1 cellular context compared by ENCODE assay signal in the genomic region with DNA sequence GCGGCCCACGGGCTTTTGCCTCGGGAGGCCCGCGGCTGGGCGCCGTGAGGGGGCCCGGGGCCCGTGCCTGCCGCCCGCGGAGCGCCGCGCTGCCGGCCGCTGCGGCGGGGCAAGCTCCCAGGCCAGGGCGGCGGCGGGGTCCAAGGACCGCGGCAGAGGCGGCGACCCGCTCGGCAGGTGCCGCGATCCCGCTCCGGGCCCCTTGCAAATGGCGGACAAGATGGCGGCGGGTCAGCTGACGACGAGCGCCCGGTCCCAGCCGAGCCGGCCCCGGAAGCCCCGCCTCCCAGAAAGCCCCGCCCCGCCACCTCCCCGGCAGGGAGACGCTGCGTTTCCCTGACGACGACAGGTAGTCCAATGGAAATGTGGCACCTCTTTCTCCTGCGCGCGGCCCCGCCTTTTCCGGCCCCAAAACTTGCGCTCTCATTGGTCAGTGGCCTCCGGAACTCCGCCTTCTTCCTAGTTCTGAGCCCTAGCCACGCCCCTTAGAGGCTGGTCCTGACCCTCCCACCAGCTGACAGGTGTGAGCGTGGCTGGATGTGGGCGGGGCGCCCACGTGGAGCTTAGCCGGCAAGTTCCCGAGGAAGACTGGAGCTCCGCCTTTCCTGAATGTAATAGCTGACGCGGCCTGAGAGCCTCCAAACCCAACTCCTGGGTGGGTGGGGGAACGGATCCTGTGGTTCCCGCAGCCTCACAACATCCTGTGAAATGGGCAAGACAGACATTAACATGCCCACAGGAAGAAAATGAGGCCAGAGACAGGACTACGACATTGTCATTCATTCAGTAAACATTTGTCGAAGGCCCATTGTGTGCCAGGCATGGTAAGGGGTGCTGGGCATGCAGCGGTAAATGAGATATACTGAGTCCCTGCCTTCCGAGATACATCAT.
A peak's percentile ranks its signal among the peaks of the same experiment; 100 is the strongest.
TF ChIP-seq lines count a peak whose summit lies in the region.

A gene (minus strand): TSS at position 228 of the 891 bp plus-strand sequence. CDS start 232 bp downstream, outside the sequence.

TF ChIP-seq in HepG2, 621 proteins besides CTCF, POLR2A, EP300 and RAD21 (continued from another document and continues in another):
- TF ChIP-seq HMG20B (CRISPR knock-in tag; conservative IDR thresholded peaks at IDR 0.05), result 0 out of 2 replicates have a peak, but pooled peaks have one; percentile 40
- TF ChIP-seq, protein P1, sequence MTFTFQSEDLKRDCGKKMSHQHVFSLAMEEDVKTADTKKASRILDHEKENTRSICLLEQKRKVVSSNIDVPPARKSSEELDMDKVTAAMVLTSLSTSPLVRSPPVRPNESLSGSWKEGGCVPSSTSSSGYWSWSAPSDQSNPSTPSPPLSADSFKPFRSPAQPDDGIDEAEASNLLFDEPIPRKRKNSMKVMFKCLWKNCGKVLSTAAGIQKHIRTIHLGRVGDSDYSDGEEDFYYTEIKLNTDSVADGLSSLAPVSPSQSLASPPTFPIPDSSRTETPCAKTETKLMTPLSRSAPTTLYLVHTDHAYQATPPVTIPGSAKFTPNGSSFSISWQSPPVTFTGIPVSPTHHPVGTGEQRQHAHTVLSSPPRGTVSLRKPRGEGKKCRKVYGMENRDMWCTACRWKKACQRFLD (CRISPR knock-in tag; IDR thresholded peaks at IDR 0.05; ENCODE audit: borderline replicate concordance), result 0 out of 2 replicates have a peak, but pooled peaks have one; percentile 40
- TF ChIP-seq, protein P2, sequence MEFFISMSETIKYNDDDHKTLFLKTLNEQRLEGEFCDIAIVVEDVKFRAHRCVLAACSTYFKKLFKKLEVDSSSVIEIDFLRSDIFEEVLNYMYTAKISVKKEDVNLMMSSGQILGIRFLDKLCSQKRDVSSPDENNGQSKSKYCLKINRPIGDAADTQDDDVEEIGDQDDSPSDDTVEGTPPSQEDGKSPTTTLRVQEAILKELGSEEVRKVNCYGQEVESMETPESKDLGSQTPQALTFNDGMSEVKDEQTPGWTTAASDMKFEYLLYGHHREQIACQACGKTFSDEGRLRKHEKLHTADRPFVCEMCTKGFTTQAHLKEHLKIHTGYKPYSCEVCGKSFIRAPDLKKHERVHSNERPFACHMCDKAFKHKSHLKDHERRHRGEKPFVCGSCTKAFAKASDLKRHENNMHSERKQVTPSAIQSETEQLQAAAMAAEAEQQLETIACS (CRISPR knock-in tag; IDR thresholded peaks at IDR 0.05), result no peak
- TF ChIP-seq, protein P3, sequence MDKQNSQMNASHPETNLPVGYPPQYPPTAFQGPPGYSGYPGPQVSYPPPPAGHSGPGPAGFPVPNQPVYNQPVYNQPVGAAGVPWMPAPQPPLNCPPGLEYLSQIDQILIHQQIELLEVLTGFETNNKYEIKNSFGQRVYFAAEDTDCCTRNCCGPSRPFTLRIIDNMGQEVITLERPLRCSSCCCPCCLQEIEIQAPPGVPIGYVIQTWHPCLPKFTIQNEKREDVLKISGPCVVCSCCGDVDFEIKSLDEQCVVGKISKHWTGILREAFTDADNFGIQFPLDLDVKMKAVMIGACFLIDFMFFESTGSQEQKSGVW (CRISPR knock-in tag; IDR thresholded peaks at IDR 0.05; ENCODE audit: borderline replicate concordance), result no peak
- TF ChIP-seq ZNF510 (CRISPR knock-in tag; IDR thresholded peaks at IDR 0.05; ENCODE audit: low read depth), result no peak
- TF ChIP-seq NR2F2 (IDR thresholded peaks at IDR 0.05; ENCODE audit: borderline replicate concordance, low read depth), result no peak
- TF ChIP-seq THYN1 (CRISPR knock-in tag; IDR thresholded peaks at IDR 0.05; ENCODE audit: borderline replicate concordance, low read depth), result no peak
- TF ChIP-seq ZNF343 (CRISPR knock-in tag; IDR thresholded peaks at IDR 0.05), result 0 out of 2 replicates have a peak, but pooled peaks have one; percentile 59
- TF ChIP-seq, protein P4, sequence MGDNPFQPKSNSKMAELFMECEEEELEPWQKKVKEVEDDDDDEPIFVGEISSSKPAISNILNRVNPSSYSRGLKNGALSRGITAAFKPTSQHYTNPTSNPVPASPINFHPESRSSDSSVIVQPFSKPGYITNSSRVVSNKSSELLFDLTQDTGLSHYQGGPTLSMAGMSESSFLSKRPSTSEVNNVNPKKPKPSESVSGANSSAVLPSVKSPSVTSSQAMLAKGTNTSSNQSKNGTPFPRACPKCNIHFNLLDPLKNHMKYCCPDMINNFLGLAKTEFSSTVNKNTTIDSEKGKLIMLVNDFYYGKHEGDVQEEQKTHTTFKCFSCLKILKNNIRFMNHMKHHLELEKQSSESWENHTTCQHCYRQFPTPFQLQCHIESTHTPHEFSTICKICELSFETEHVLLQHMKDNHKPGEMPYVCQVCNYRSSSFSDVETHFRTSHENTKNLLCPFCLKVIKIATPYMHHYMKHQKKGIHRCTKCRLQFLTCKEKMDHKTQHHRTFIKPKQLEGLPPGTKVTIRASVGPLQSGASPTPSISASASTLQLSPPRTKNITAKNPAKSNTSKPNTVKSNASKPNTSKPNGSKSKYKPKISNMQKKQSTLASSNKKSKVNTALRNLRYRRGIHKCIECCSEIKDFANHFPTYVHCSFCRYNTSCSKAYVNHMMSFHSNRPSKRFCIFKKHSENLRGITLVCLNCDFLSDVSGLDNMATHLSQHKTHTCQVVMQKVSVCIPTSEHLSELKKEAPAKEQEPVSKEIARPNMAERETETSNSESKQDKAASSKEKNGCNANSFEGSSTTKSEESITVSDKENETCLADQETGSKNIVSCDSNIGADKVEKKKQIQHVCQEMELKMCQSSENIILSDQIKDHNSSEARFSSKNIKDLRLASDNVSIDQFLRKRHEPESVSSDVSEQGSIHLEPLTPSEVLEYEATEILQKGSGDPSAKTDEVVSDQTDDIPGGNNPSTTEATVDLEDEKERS (CRISPR knock-in tag; IDR thresholded peaks at IDR 0.05), result no peak
- no peak for TF ChIP-seq RBAK (CRISPR knock-in tag; IDR thresholded peaks at IDR 0.05)
- no peak for TF ChIP-seq SNRNP70 (IDR thresholded peaks at IDR 0.05; ENCODE audit: low read depth, low read length)
- TF ChIP-seq JARID2 (CRISPR knock-in tag; IDR thresholded peaks at IDR 0.05; ENCODE audit: insufficient replicate concordance), result peak; percentile 25
- peak; percentile 93 for TF ChIP-seq ELF1 (CRISPR knock-in tag; IDR thresholded peaks at IDR 0.05)
- TF ChIP-seq ZNF747 (CRISPR knock-in tag; IDR thresholded peaks at IDR 0.05; ENCODE audit: borderline replicate concordance), result 0 out of 2 replicates have a peak, but pooled peaks have one; percentile 39
- 0 out of 2 replicates have a peak, but pooled peaks have one; percentile 61 for TF ChIP-seq ZNF136 (CRISPR knock-in tag; IDR thresholded peaks at IDR 0.05; ENCODE audit: low read depth)
- no peak for TF ChIP-seq ZNF563 (CRISPR knock-in tag; IDR thresholded peaks at IDR 0.05)
- 0 out of 2 replicates have a peak, but pooled peaks have one; percentile 23 for TF ChIP-seq ZNF160 (CRISPR knock-in tag; IDR thresholded peaks at IDR 0.05)
- no peak for TF ChIP-seq PTBP1 (IDR thresholded peaks at IDR 0.05; ENCODE audit: low read depth, low read length, poor library complexity, severe bottlenecking)
- TF ChIP-seq, protein P5, sequence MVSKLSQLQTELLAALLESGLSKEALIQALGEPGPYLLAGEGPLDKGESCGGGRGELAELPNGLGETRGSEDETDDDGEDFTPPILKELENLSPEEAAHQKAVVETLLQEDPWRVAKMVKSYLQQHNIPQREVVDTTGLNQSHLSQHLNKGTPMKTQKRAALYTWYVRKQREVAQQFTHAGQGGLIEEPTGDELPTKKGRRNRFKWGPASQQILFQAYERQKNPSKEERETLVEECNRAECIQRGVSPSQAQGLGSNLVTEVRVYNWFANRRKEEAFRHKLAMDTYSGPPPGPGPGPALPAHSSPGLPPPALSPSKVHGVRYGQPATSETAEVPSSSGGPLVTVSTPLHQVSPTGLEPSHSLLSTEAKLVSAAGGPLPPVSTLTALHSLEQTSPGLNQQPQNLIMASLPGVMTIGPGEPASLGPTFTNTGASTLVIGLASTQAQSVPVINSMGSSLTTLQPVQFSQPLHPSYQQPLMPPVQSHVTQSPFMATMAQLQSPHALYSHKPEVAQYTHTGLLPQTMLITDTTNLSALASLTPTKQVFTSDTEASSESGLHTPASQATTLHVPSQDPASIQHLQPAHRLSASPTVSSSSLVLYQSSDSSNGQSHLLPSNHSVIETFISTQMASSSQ (IDR thresholded peaks at IDR 0.05; ENCODE audit: low read depth), result peak; percentile 19; the same call in 1 of the 2 replicates
- TF ChIP-seq, protein P5 (CRISPR knock-in tag; IDR thresholded peaks at IDR 0.05; ENCODE audit: borderline replicate concordance), result peak; percentile 37; the same call in 1 of the 2 replicates
- TF ChIP-seq CHD4 (IDR thresholded peaks at IDR 0.05; ENCODE audit: borderline replicate concordance, low read length), result no peak
- no peak; the same call in 1 of the 2 replicates for TF ChIP-seq MAZ (IDR thresholded peaks at IDR 0.05; ENCODE audit: borderline replicate concordance, low read depth, low read length)
- TF ChIP-seq MAZ (CRISPR knock-in tag; IDR thresholded peaks at IDR 0.05; ENCODE audit: low read depth), result peak; percentile 71; the same call in 1 of the 2 replicates
- TF ChIP-seq ZNF792 (CRISPR knock-in tag; IDR thresholded peaks at IDR 0.05), result no peak
- TF ChIP-seq MED1 (CRISPR knock-in tag; IDR thresholded peaks at IDR 0.05), result peak; percentile 28; the same call in 1 of the 2 replicates
- TF ChIP-seq GZF1 (CRISPR knock-in tag; IDR thresholded peaks at IDR 0.05), result no peak
- no peak for TF ChIP-seq ZNF264 (CRISPR knock-in tag; IDR thresholded peaks at IDR 0.05)
- no peak for TF ChIP-seq TEAD2 (CRISPR knock-in tag; IDR thresholded peaks at IDR 0.05)
- TF ChIP-seq MXI1 (IDR thresholded peaks at IDR 0.05; ENCODE audit: borderline replicate concordance, low read depth, low read length), result peak; percentile 100
- TF ChIP-seq, protein P6, sequence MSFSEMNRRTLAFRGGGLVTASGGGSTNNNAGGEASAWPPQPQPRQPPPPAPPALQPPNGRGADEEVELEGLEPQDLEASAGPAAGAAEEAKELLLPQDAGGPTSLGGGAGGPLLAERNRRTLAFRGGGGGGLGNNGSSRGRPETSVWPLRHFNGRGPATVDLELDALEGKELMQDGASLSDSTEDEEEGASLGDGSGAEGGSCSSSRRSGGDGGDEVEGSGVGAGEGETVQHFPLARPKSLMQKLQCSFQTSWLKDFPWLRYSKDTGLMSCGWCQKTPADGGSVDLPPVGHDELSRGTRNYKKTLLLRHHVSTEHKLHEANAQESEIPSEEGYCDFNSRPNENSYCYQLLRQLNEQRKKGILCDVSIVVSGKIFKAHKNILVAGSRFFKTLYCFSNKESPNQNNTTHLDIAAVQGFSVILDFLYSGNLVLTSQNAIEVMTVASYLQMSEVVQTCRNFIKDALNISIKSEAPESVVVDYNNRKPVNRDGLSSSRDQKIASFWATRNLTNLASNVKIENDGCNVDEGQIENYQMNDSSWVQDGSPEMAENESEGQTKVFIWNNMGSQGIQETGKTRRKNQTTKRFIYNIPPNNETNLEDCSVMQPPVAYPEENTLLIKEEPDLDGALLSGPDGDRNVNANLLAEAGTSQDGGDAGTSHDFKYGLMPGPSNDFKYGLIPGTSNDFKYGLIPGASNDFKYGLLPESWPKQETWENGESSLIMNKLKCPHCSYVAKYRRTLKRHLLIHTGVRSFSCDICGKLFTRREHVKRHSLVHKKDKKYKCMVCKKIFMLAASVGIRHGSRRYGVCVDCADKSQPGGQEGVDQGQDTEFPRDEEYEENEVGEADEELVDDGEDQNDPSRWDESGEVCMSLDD (CRISPR knock-in tag; IDR thresholded peaks at IDR 0.05; ENCODE audit: borderline replicate concordance), result no peak
- no peak; the same call in 1 of the 2 replicates for TF ChIP-seq REPIN1 (CRISPR knock-in tag; IDR thresholded peaks at IDR 0.05; ENCODE audit: borderline replicate concordance, low read depth)
- no peak for TF ChIP-seq SOX13 (IDR thresholded peaks at IDR 0.05)
- TF ChIP-seq SOX13 (CRISPR knock-in tag; conservative IDR thresholded peaks at IDR 0.05 in 1 of 2, IDR thresholded peaks at IDR 0.05 in 1 of 2), result 0 out of 4 replicates have a peak, but pooled peaks of 1 of the 2 experiments have one; percentile 15
- TF ChIP-seq ZNF292 (CRISPR knock-in tag; IDR thresholded peaks at IDR 0.05; ENCODE audit: borderline replicate concordance, low read depth), result no peak
- no peak for TF ChIP-seq SOX6 (IDR thresholded peaks at IDR 0.05)
- TF ChIP-seq SOX6 (CRISPR knock-in tag; IDR thresholded peaks at IDR 0.05), result no peak
- no peak for TF ChIP-seq SMAD1 (CRISPR knock-in tag; IDR thresholded peaks at IDR 0.05; ENCODE audit: borderline replicate concordance, low read depth)
- peak; percentile 91 for TF ChIP-seq NFYC (CRISPR knock-in tag; IDR thresholded peaks at IDR 0.05)
- TF ChIP-seq ZFP62 (CRISPR knock-in tag; IDR thresholded peaks at IDR 0.05), result no peak
- peak; percentile 84 for TF ChIP-seq MYC (CRISPR knock-in tag; IDR thresholded peaks at IDR 0.05; ENCODE audit: borderline replicate concordance)
- TF ChIP-seq, protein P7, sequence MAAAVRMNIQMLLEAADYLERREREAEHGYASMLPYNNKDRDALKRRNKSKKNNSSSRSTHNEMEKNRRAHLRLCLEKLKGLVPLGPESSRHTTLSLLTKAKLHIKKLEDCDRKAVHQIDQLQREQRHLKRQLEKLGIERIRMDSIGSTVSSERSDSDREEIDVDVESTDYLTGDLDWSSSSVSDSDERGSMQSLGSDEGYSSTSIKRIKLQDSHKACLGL (CRISPR knock-in tag; IDR thresholded peaks at IDR 0.05), result peak; percentile 99; the same call in 1 of the 2 replicates
- TF ChIP-seq, protein P8, sequence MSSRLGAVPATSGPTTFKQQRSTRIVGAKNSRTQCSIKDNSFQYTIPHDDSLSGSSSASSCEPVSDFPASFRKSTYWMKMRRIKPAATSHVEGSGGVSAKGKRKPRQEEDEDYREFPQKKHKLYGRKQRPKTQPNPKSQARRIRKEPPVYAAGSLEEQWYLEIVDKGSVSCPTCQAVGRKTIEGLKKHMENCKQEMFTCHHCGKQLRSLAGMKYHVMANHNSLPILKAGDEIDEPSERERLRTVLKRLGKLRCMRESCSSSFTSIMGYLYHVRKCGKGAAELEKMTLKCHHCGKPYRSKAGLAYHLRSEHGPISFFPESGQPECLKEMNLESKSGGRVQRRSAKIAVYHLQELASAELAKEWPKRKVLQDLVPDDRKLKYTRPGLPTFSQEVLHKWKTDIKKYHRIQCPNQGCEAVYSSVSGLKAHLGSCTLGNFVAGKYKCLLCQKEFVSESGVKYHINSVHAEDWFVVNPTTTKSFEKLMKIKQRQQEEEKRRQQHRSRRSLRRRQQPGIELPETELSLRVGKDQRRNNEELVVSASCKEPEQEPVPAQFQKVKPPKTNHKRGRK (CRISPR knock-in tag; IDR thresholded peaks at IDR 0.05), result no peak
